In genomic region chr19:49513746-49514118, GRCh38 we compare ENCODE assay signal across 9 cellular contexts. TPM values are rescaled to one million over a fixed set of nuclear protein-coding genes. Genes with fewer than 3 reads are reported as not detected.
DNase-seq lines count a peak whose midpoint lies in the region; ATAC-seq and TF ChIP-seq lines count a peak whose summit lies in the region.
"Had no signal": no experiment of that assay in that cellular context is flagged by ENCODE, and none has a peak within 500 bp of the region (broad histone marks: within the 10 kb centered on the region; RNA-seq: fewer than 3 reads in every experiment).

No MANE protein-coding gene starts in this region.

- no peak for TF ChIP-seq CTCF in BE2C (IDR thresholded peaks at IDR 0.05; ENCODE audit: low read depth, low read length)

- H3K4me1 Mint-ChIP-seq in natural killer cell treated with Interleukin-12 subunit alpha and Interleukin-12 subunit beta and Interleukin-15 and Interleukin-18, amount 100 ng/mL, for 72 hours (ENCODE audit: low read depth in 2 of 2), result peaks cover 20 to 24% of the 10 kb centered on the region in 2 donors

- H3K4me1 ChIP-seq in BE2C (no peaks in the 10 kb centered on the region), duodenal mucosa (ENCODE audit: control insufficient read depth in 1 of 2, insufficient read depth in 2 of 2, low read length in 2 of 2) (peaks cover 10 to 42% of the 10 kb centered on the region in 2 donors)

- H3K36me3 ChIP-seq in BE2C (no peaks in the 10 kb centered on the region), duodenal mucosa (ENCODE audit: control insufficient read depth in 1 of 2, insufficient read depth in 2 of 2, low read length in 2 of 2) (peaks cover 0 to 9% of the 10 kb centered on the region in 2 donors)

- H3K36me3 Mint-ChIP-seq in natural killer cell treated with Interleukin-12 subunit alpha and Interleukin-12 subunit beta and Interleukin-15 and Interleukin-18, amount 100 ng/mL, for 72 hours, result no peaks in the 10 kb centered on the region

- no peaks in the 10 kb centered on the region for H3K9me3 Mint-ChIP-seq in natural killer cell treated with Interleukin-12 subunit alpha and Interleukin-12 subunit beta and Interleukin-15 and Interleukin-18, amount 100 ng/mL, for 72 hours

- H3K9ac ChIP-seq in duodenal mucosa (ENCODE audit: low read depth in 1 of 2, low read length in 2 of 2), result peak overlapping the region; percentile 64 to 73

- no peak for DNase-seq in BE2C
- DNase-seq in Jurkat, Clone E6-1 (ENCODE audit: low read depth, low spot score), result no peak
- no peak for DNase-seq in natural killer cell treated with Interleukin-12 subunit alpha and Interleukin-12 subunit beta and Interleukin-15 and Interleukin-18, amount 100 ng/mL, for 72 hours (ENCODE audit: low spot score)
- no peak for DNase-seq in pons (ENCODE audit: low spot score)
- DNase-seq in OCI-M1 (lab: John Stamatoyannopoulos, UW), result no peak
- DNase-seq in NCI-H2029 treated with DMSO at 0.1 percent for 48 hours (lab: John Stamatoyannopoulos, UW), result no peak
- DNase-seq in AG20443 (ENCODE audit: low spot score), result no peak
- DNase-seq: NCI-H2029 had no signal

- H3K4me3 Mint-ChIP-seq in natural killer cell treated with Interleukin-12 subunit alpha and Interleukin-12 subunit beta and Interleukin-15 and Interleukin-18, amount 100 ng/mL, for 72 hours, result peak overlapping the region; percentile 82

- H3K27me3 ChIP-seq in BE2C (no peaks in the 10 kb centered on the region), duodenal mucosa (ENCODE audit: control insufficient read depth in 1 of 2, insufficient read depth in 2 of 2, low read length in 2 of 2) (no peaks in the 10 kb centered on the region)

- no peak for ATAC-seq in natural killer cell treated with Interleukin-12 subunit alpha and Interleukin-12 subunit beta and Interleukin-15 and Interleukin-18, amount 100 ng/mL, for 72 hours

- H3K4me3 ChIP-seq in BE2C (ENCODE audit: low read depth, low read length), result peak overlapping the region; percentile 78
- peak overlapping the region; percentile 70 for H3K4me3 ChIP-seq in Jurkat, Clone E6-1 (ENCODE audit: low read length)
- H3K4me3 ChIP-seq in duodenal mucosa (ENCODE audit: low read depth in 1 of 2, low read length in 2 of 2), result peak overlapping the region; percentile 78 to 83

- H3K27me3 Mint-ChIP-seq in natural killer cell treated with Interleukin-12 subunit alpha and Interleukin-12 subunit beta and Interleukin-15 and Interleukin-18, amount 100 ng/mL, for 72 hours, result peaks cover 0 to 4% of the 10 kb centered on the region in 2 donors

- H3K27ac ChIP-seq in duodenal mucosa (ENCODE audit: low read depth, low read length), result peak overlapping the region; percentile 58

- peak overlapping the region in 1 of 2 donors; percentile 56 for H3K27ac Mint-ChIP-seq in natural killer cell treated with Interleukin-12 subunit alpha and Interleukin-12 subunit beta and Interleukin-15 and Interleukin-18, amount 100 ng/mL, for 72 hours

- H3K9me3 ChIP-seq in BE2C (no peaks in the 10 kb centered on the region), duodenal mucosa (ENCODE audit: control insufficient read depth in 1 of 2, low read length in 2 of 2) (no peaks in the 10 kb centered on the region)

RNA-seq across cellular contexts. Expression of gene FCGRT, which starts 1.3 kb away (rescaled TPM):
- 8.4 TPM for polyA plus RNA-seq in BE2C (2012; ENCODE audit: insufficient read depth, insufficient read length, low read depth)
- 68.6 TPM for polyA plus RNA-seq in Jurkat, Clone E6-1 (2012; ENCODE audit: insufficient read depth, insufficient read length)
- total RNA-seq in natural killer cell treated with Interleukin-12 subunit alpha and Interleukin-12 subunit beta and Interleukin-15 and Interleukin-18, amount 100 ng/mL, for 72 hours, result 1 to 10 TPM; 1.6 to 3.0 TPM

RNA-seq across cellular contexts. Expression of gene RCN3, which starts 14.1 kb away (rescaled TPM):
- 7.2 TPM for polyA plus RNA-seq in BE2C (2012; ENCODE audit: insufficient read depth, insufficient read length, low read depth)
- 9.3 TPM for polyA plus RNA-seq in Jurkat, Clone E6-1 (2012; ENCODE audit: insufficient read depth, insufficient read length)
- total RNA-seq in natural killer cell treated with Interleukin-12 subunit alpha and Interleukin-12 subunit beta and Interleukin-15 and Interleukin-18, amount 100 ng/mL, for 72 hours, result 1 to 10 TPM; 1.6 to 2.0 TPM

RNA-seq across cellular contexts. Expression of gene RPS11, which starts 17.5 kb away (rescaled TPM):
- polyA plus RNA-seq in BE2C (2012; ENCODE audit: insufficient read depth, insufficient read length, low read depth), result 2,730 TPM
- polyA plus RNA-seq in Jurkat, Clone E6-1 (2012; ENCODE audit: insufficient read depth, insufficient read length), result 3,956 TPM
- 1,000 to 10,000 TPM; 1,165 to 1,334 TPM for total RNA-seq in natural killer cell treated with Interleukin-12 subunit alpha and Interleukin-12 subunit beta and Interleukin-15 and Interleukin-18, amount 100 ng/mL, for 72 hours

RNA-seq across cellular contexts. Expression of gene RPL13A, which starts 26.3 kb away (rescaled TPM):
- 1,267 TPM for polyA plus RNA-seq in BE2C (2012; ENCODE audit: insufficient read depth, insufficient read length, low read depth)
- 3,715 TPM for polyA plus RNA-seq in Jurkat, Clone E6-1 (2012; ENCODE audit: insufficient read depth, insufficient read length)
- total RNA-seq in natural killer cell treated with Interleukin-12 subunit alpha and Interleukin-12 subunit beta and Interleukin-15 and Interleukin-18, amount 100 ng/mL, for 72 hours, result 1,000 to 10,000 TPM; 1,861 to 2,042 TPM

RNA-seq across cellular contexts. Expression of gene FLT3LG, which starts 39.7 kb away (rescaled TPM):
- polyA plus RNA-seq in BE2C (2012; ENCODE audit: insufficient read depth, insufficient read length, low read depth), result 1.7 TPM
- polyA plus RNA-seq in Jurkat, Clone E6-1 (2012; ENCODE audit: insufficient read depth, insufficient read length), result 14.7 TPM
- total RNA-seq in natural killer cell treated with Interleukin-12 subunit alpha and Interleukin-12 subunit beta and Interleukin-15 and Interleukin-18, amount 100 ng/mL, for 72 hours, result 10 to 100 TPM; 33.5 to 80.4 TPM
